In genomic region chr2:223508372-223508771, GRCh38 we compare ENCODE assay signal across 22 cellular contexts.
DNase-seq lines count a peak whose midpoint lies in the region; ATAC-seq, FAIRE-seq and TF ChIP-seq lines count a peak whose summit lies in the region.
"Had no signal": no experiment of that assay in that cellular context is flagged by ENCODE, and none has a peak within 500 bp of the region (broad histone marks: within the 10 kb centered on the region; RNA-seq: fewer than 3 reads in every experiment).

No MANE protein-coding gene starts in this region.

- no peak overlapping the region for H3K4me2 ChIP-seq in astrocyte (ENCODE audit: low read length)
- no peak overlapping the region for H3K4me2 ChIP-seq in PC-9

- DNase-seq in HFFc6: peak; percentile 10
- DNase-seq in astrocyte (ENCODE audit: low read depth): peak; percentile 70
- peak; percentile 74 for DNase-seq in fibroblast of the aortic adventitia (ENCODE audit: low read depth)
- no peak for DNase-seq in thoracic aorta (ENCODE audit: low spot score)
- no peak for DNase-seq in activated naive CD4-positive, alpha-beta T cell treated with anti-CD3 and anti-CD28 coated beads, Interleukin-2, amount 50 U/mL, for 72 hours (ENCODE audit: low spot score in 2 of 2)
- no peak for DNase-seq in H7
- DNase-seq in PC-9: no peak
- DNase-seq: 8988T; CD8-positive, alpha-beta memory T cell; EL; MM.1S; NCI-H1048; NCI-H1417 treated with DMSO at 0.1 percent for 48 hours; NCI-H187; NCI-H446; NCI-H526; OCI-M1; Right ventricle myocardium superior had no signal

- no peak overlapping the region for H3K4me3 Mint-ChIP-seq in HFFc6
- H3K4me3 Mint-ChIP-seq in astrocyte (ENCODE audit: unreplicated experiment): no peak overlapping the region
- H3K4me3 Mint-ChIP-seq: CD8-positive, alpha-beta memory T cell had no signal

- no peak overlapping the region for H3K27ac ChIP-seq in astrocyte (ENCODE audit: low read depth, low read length)
- H3K27ac ChIP-seq in thoracic aorta: no peak overlapping the region
- no peak overlapping the region for H3K27ac ChIP-seq in PC-9
- H3K27ac ChIP-seq: C4-2B had no signal

- H3K4me3 ChIP-seq in astrocyte (ENCODE audit: insufficient read depth, low read depth, low read length): no peak overlapping the region
- no peak overlapping the region for H3K4me3 ChIP-seq in fibroblast of the aortic adventitia (ENCODE audit: low read depth, low read length)
- H3K4me3 ChIP-seq in thoracic aorta: no peak overlapping the region
- no peak overlapping the region for H3K4me3 ChIP-seq in H7 (ENCODE audit: insufficient read depth, low read depth, low read length)
- H3K4me3 ChIP-seq in PC-9: no peak overlapping the region
- H3K4me3 ChIP-seq: K562 had no signal

- peak; percentile 20 for ATAC-seq in thoracic aorta (ENCODE audit: insufficient number of reproducible peaks, low FRiP score, low read depth)
- ATAC-seq in activated naive CD4-positive, alpha-beta T cell treated with anti-CD3 and anti-CD28 coated beads, Interleukin-2, amount 50 U/mL, for 72 hours: no peak
- ATAC-seq: K562 had no signal

- H3K36me3 Mint-ChIP-seq in HFFc6 (ENCODE audit: low read depth): peaks cover 4% of the 10 kb centered on the region; the same call in 1 of the 2 replicates
- no peaks in the 10 kb centered on the region for H3K36me3 Mint-ChIP-seq in astrocyte (ENCODE audit: low read depth, unreplicated experiment)
- no peaks in the 10 kb centered on the region for H3K36me3 Mint-ChIP-seq in activated naive CD4-positive, alpha-beta T cell treated with anti-CD3 and anti-CD28 coated beads, Interleukin-2, amount 50 U/mL, for 72 hours
- H3K36me3 Mint-ChIP-seq: CD8-positive, alpha-beta memory T cell had no signal

- intact Hi-C loops in PC-9 (cut with micrococcal nuclease; ENCODE audit: unreplicated experiment): no loop called here

- CTCF ChIA-PET in PC-9 (lab: Charles Lee): interaction anchor here (0.6 kb wide), 1 partner anchor 119 kb away, joined by 8 read pairs; no protein-coding TSS in a partner anchor

- H3F3A ChIP-seq in PC-9 (ENCODE audit: insufficient read depth, low read depth): no peaks in the 10 kb centered on the region

- no peaks in the 10 kb centered on the region for H3K27me3 ChIP-seq in astrocyte (ENCODE audit: insufficient read depth, low read length)
- H3K27me3 ChIP-seq in thoracic aorta (replicated peaks; ENCODE audit: insufficient read depth): no peaks in the 10 kb centered on the region
- no peaks in the 10 kb centered on the region for H3K27me3 ChIP-seq in H7 (ENCODE audit: control insufficient read depth, insufficient read depth, low read length)
- H3K27me3 ChIP-seq in PC-9 (ENCODE audit: insufficient read depth, low read depth): no peaks in the 10 kb centered on the region

- BruUV-seq in PC-9 (replicated peaks; lab: Mats Ljungman, UMichigan): no TSS peak

- H3K27ac Mint-ChIP-seq in HFFc6 (no peak overlapping the region), astrocyte (ENCODE audit: unreplicated experiment) (no peak overlapping the region)
- no peak overlapping the region for H3K27ac Mint-ChIP-seq in activated naive CD4-positive, alpha-beta T cell treated with anti-CD3 and anti-CD28 coated beads, Interleukin-2, amount 50 U/mL, for 72 hours
- H3K27ac Mint-ChIP-seq: CD8-positive, alpha-beta memory T cell had no signal

- H3K79me2 ChIP-seq in astrocyte (ENCODE audit: insufficient read depth, low read length) (no peaks in the 10 kb centered on the region), PC-9 (ENCODE audit: low read depth) (no peaks in the 10 kb centered on the region)

- TF ChIP-seq CTCF in HFFc6 (IDR thresholded peaks at IDR 0.05) (no peak), astrocyte (IDR thresholded peaks at IDR 0.05; ENCODE audit: insufficient read depth, low read depth, low read length) (no peak), fibroblast of the aortic adventitia (IDR thresholded peaks at IDR 0.05; ENCODE audit: insufficient read depth, low read length) (no peak), thoracic aorta (IDR thresholded peaks at IDR 0.05) (no peak), PC-9 (conservative IDR thresholded peaks at IDR 0.05) (no peak)

- H2AFZ ChIP-seq in astrocyte (ENCODE audit: low read depth, low read length): no peak overlapping the region
- no peak overlapping the region for H2AFZ ChIP-seq in PC-9

- H3K4me1 ChIP-seq in astrocyte (ENCODE audit: insufficient read depth, low read length) (no peaks in the 10 kb centered on the region), thoracic aorta (ENCODE audit: control insufficient read depth in 1 of 2, low read depth in 2 of 2) (peaks cover 8 to 33% of the 10 kb centered on the region in 2 donors), PC-9 (replicated peaks; ENCODE audit: insufficient read depth) (no peaks in the 10 kb centered on the region)

- POLR2A ChIA-PET in PC-9 (lab: Charles Lee; ENCODE audit: unreplicated experiment): interaction anchor here (0.6 kb wide), 1 partner anchor 40 kb away, joined by 3 read pairs; no protein-coding TSS in a partner anchor

- no peaks in the 10 kb centered on the region for H3K36me3 ChIP-seq in astrocyte (ENCODE audit: insufficient read depth, low read length)
- no peaks in the 10 kb centered on the region for H3K36me3 ChIP-seq in thoracic aorta
- H3K36me3 ChIP-seq in H7 (replicated peaks; ENCODE audit: control insufficient read depth, insufficient read depth, low read length): no peaks in the 10 kb centered on the region
- H3K36me3 ChIP-seq in PC-9 (ENCODE audit: low read depth): no peaks in the 10 kb centered on the region

- no peaks in the 10 kb centered on the region for H4K20me1 ChIP-seq in astrocyte (ENCODE audit: insufficient read depth, low read length)
- no peaks in the 10 kb centered on the region for H4K20me1 ChIP-seq in PC-9 (ENCODE audit: insufficient read depth)

- H3K27me3 Mint-ChIP-seq in HFFc6 (ENCODE audit: insufficient read depth) (peaks cover 2% of the 10 kb centered on the region), astrocyte (ENCODE audit: low read depth, unreplicated experiment) (peaks cover 6% of the 10 kb centered on the region)

- H3K9me2 ChIP-seq in PC-9 (ENCODE audit: insufficient read depth): no peaks in the 10 kb centered on the region

- no peak for FAIRE-seq in astrocyte (lab: Jason Lieb, UNC)
- FAIRE-seq: GM19239, H54, K562 had no signal

- H3K4me1 Mint-ChIP-seq in HFFc6 (ENCODE audit: low read depth) (no peaks in the 10 kb centered on the region), astrocyte (ENCODE audit: low read depth, unreplicated experiment) (no peaks in the 10 kb centered on the region)
- H3K4me1 Mint-ChIP-seq: CD8-positive, alpha-beta memory T cell had no signal

- peaks cover 5% of the 10 kb centered on the region; the same call in 1 of the 2 replicates for H3K9me3 Mint-ChIP-seq in HFFc6
- no peaks in the 10 kb centered on the region for H3K9me3 Mint-ChIP-seq in astrocyte (ENCODE audit: unreplicated experiment)
- peaks cover 5% of the 10 kb centered on the region in 2 donors for H3K9me3 Mint-ChIP-seq in activated naive CD4-positive, alpha-beta T cell treated with anti-CD3 and anti-CD28 coated beads, Interleukin-2, amount 50 U/mL, for 72 hours

- no peak overlapping the region for H3K9ac ChIP-seq in astrocyte (ENCODE audit: low read length)

- H3K9me3 ChIP-seq in astrocyte (ENCODE audit: insufficient read depth, low read depth, low read length) (no peaks in the 10 kb centered on the region), thoracic aorta (no peaks in the 10 kb centered on the region), PC-9 (ENCODE audit: insufficient read depth, low read depth) (0 out of 2 replicates have a peak, but pooled peaks cover 5% of the 10 kb centered on the region)

Comparison
In these comparisons a context has a peak if more than half of its experiments do, and no peak if none do; other contexts are left out.
1. DNase-seq: peak in HFFc6 (single experiment), astrocyte (single experiment) and fibroblast of the aortic adventitia (single experiment); none in thoracic aorta (single experiment), activated naive CD4-positive, alpha-beta T cell treated with anti-CD3 and anti-CD28 coated beads, Interleukin-2, amount 50 U/mL, for 72 hours (0 of 2), H7 (single experiment) and PC-9 (0 of 2).